ENCODE assay signal across 7 cellular contexts in the genomic region with DNA sequence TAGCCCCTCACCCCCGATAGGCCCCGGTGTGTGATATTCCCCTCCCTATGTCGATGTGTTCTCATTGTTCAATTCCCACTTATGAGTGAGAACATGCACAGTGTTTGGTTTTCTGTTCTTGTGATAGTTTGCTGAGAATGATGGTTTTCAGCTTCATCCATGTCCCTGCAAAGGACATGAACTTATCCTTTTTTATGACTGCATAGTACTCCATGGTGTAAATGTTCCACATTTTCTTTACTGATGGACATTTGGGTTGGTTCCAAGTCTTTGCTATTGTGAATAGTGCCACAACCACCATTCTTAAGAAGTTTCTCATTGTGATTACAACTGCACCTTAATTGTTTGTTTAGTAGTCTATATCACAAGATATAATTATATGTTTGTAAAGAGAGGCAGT. TPM values are rescaled to one million over a fixed set of nuclear protein-coding genes. Genes with fewer than 3 reads are reported as not detected.
"Had no signal": no experiment of that assay in that cellular context is flagged by ENCODE, and none has a peak within 500 bp of the region (broad histone marks: within the 10 kb centered on the region; RNA-seq: fewer than 3 reads in every experiment).

No MANE protein-coding gene starts in this region.

RNA-seq across cellular contexts. Expression of gene PLPPR4, which starts 3.9 kb away (rescaled TPM):
- total RNA-seq: kidney epithelial cell; lung microvascular endothelial cell; mononuclear cell; naive thymus-derived CD4-positive, alpha-beta T cell had no signal
- polyA plus RNA-seq: immature natural killer cell; keratinocyte; mammary epithelial cell; naive thymus-derived CD4-positive, alpha-beta T cell had no signal
